Comparison of ENCODE assay signal across 29 cellular contexts in the genomic region with DNA sequence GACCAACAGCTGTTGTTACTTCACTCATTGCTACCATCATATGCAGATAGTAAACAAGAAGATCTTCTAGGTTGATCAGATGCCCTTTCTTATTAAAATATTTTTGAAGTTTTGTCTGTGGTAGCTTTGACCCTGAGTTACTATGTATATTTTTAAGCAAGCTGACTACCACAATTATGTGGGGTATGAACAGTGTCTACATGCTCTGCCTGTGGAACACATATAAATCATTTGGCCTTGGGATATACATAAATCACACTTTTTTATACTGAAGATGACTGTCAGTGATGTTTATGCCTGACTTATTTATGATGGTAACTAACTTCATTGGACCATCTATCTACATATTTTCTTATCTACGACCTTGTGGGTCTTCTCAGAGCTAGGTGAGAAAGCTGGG. TPM values are rescaled to one million over a fixed set of nuclear protein-coding genes. Genes with fewer than 3 reads are reported as not detected.
"Had no signal": no experiment of that assay in that cellular context is flagged by ENCODE, and none has a peak within 500 bp of the region (broad histone marks: within the 10 kb centered on the region; RNA-seq: fewer than 3 reads in every experiment).

No MANE protein-coding gene starts in this region.

- FAIRE-seq: colon, endometrium, endothelial cell of umbilical vein had no signal

- DNase-seq: activated CD4-positive, alpha-beta memory T cell treated with anti-CD3 and anti-CD28 coated beads, Interleukin-2, amount 10 ng/mL, durations not matched to agents 7 days and 5 days; activated CD4-positive, alpha-beta T cell treated with anti-CD3 and anti-CD28 coated beads for 1 hour; activated CD4-positive, alpha-beta T cell treated with anti-CD3 and anti-CD28 coated beads for 4 hours; activated CD4-positive, alpha-beta T cell treated with anti-CD3 and anti-CD28 coated beads, Interleukin-2, amount 10 ng/mL, durations not matched to agents 7 days and 5 days; activated CD4-positive, alpha-beta T cell treated with anti-CD3 and anti-CD28 coated beads, Interleukin-2, amount 50 U/mL, for 4 hours; activated effector memory CD4-positive, alpha-beta T cell treated with Interleukin-2 at 50 U/mL for 16 hours; activated gamma-delta T cell treated with Interleukin-2 at 50 U/mL for 16 hours; activated naive CD4-positive, alpha-beta T cell treated with anti-CD3 and anti-CD28 coated beads, Interleukin-2, amount 50 U/mL, for 16 hours; activated naive CD4-positive, alpha-beta T cell treated with Interleukin-2 at 50 U/mL for 16 hours; activated T-cell treated with anti-CD3 and anti-CD28 coated beads, Interleukin-2, amount 50 U/mL, for 4 hours; amygdala; aorta; body of pancreas; caudate nucleus; cortex of kidney; effector CD8-positive, alpha-beta T cell; foreskin melanocyte; heart right ventricle; T-helper 2 cell had no signal

- H3K4me3 ChIP-seq: body of pancreas, gastroesophageal sphincter, heart right ventricle had no signal

- H3K4me1 ChIP-seq: body of pancreas, heart right ventricle had no signal

- H3K36me3 ChIP-seq: gastroesophageal sphincter, heart right ventricle had no signal

- H3K27ac ChIP-seq: body of pancreas, epithelial cell of prostate, gastroesophageal sphincter, heart right ventricle had no signal

- H3K27me3 ChIP-seq: body of pancreas, gastroesophageal sphincter, heart right ventricle had no signal

- H3K9me3 ChIP-seq: body of pancreas, gastroesophageal sphincter, heart right ventricle had no signal

RNA-seq across cellular contexts. Expression of a gene that starts 44.2 kb away (rescaled TPM):
- total RNA-seq: activated CD4-positive, alpha-beta memory T cell treated with anti-CD3 and anti-CD28 coated beads, Interleukin-2, amount 10 ng/mL, durations not matched to agents 7 days and 5 days; activated CD4-positive, alpha-beta T cell treated with anti-CD3 and anti-CD28 coated beads, Interleukin-2, amount 10 ng/mL, durations not matched to agents 7 days and 5 days; activated T-helper 17 cell treated with anti-CD3 and anti-CD28 coated beads, Interleukin-2, amount 50 U/mL, for 72 hours; aorta; body of pancreas; chondrocyte; endothelial cell of umbilical vein; esophagus mucosa; gastroesophageal sphincter; heart right ventricle; T-helper 1 cell treated with Interleukin-12 subunit alpha and Interleukin-12 subunit beta and Interleukin-4 antibody, amounts not matched to agents 30 ng/mL and 1 ng/mL, for 36 hours had no signal
- polyA plus RNA-seq: adipose tissue, aorta, endothelial cell of umbilical vein, heart right ventricle had no signal
